In genomic region chrX:17377795-17378194, GRCh38 we compare ENCODE assay signal across 10 cellular contexts. TPM values are rescaled to one million over a fixed set of nuclear protein-coding genes. Genes with fewer than 3 reads are reported as not detected.
DNase-seq lines count a peak whose midpoint lies in the region; TF ChIP-seq lines count a peak whose summit lies in the region.
"Had no signal": no experiment of that assay in that cellular context is flagged by ENCODE, and none has a peak within 500 bp of the region (broad histone marks: within the 10 kb centered on the region; RNA-seq: fewer than 3 reads in every experiment).

No MANE protein-coding gene starts in this region.

- no peaks in the 10 kb centered on the region for H3K4me1 ChIP-seq in mesendoderm (ENCODE audit: control insufficient read depth, low read depth, low read length)
- no peaks in the 10 kb centered on the region for H3K4me1 ChIP-seq in vagina

- H3K36me3 Mint-ChIP-seq in activated T-helper 2 cell treated with anti-CD3 and anti-CD28 coated beads, Interferon-gamma antibody, Interleukin-2, Interleukin-4, amounts not matched to agents 10 μg/mL and 5 μg/mL and 100 μg/mL, durations not matched to agents 14 hours and 24 hours and 36 hours (ENCODE audit: low read depth), result no peaks in the 10 kb centered on the region

- H3K27me3 ChIP-seq in brain microvascular endothelial cell (replicated peaks), result no peaks in the 10 kb centered on the region
- H3K27me3 ChIP-seq in mesendoderm (ENCODE audit: insufficient read depth, low read length, poor library complexity), result no peaks in the 10 kb centered on the region
- no peaks in the 10 kb centered on the region for H3K27me3 ChIP-seq in vagina

- no peak overlapping the region for H3K4me3 Mint-ChIP-seq in activated T-helper 2 cell treated with anti-CD3 and anti-CD28 coated beads, Interferon-gamma antibody, Interleukin-2, Interleukin-4, amounts not matched to agents 10 μg/mL and 5 μg/mL and 100 μg/mL, durations not matched to agents 14 hours and 24 hours and 36 hours (ENCODE audit: low read depth)

- no peaks in the 10 kb centered on the region for H3K36me3 ChIP-seq in brain microvascular endothelial cell (replicated peaks)
- H3K36me3 ChIP-seq in mesendoderm (ENCODE audit: control insufficient read depth, insufficient read depth, low read length), result no peaks in the 10 kb centered on the region
- H3K36me3 ChIP-seq in vagina, result no peaks in the 10 kb centered on the region

- H3K79me2 ChIP-seq in mesendoderm (ENCODE audit: control insufficient read depth, insufficient read depth, low read length), result no peaks in the 10 kb centered on the region

- H3K56ac ChIP-seq in mesendoderm (ENCODE audit: low read length), result peak overlapping the region; percentile 42

- intact Hi-C loops in vagina (cut with DNase I), result loop anchor here (5.0 kb wide), 1 partner anchor 145 kb away; no protein-coding TSS in a partner anchor
- intact Hi-C loops in activated T-helper 2 cell treated with anti-CD3 and anti-CD28 coated beads, Interferon-gamma antibody, Interleukin-2, Interleukin-4, amounts not matched to agents 10 μg/mL and 5 μg/mL and 100 μg/mL, durations not matched to agents 14 hours and 24 hours and 36 hours (cut with micrococcal nuclease), result no loop called here

- no peak overlapping the region for H4K8ac ChIP-seq in mesendoderm (ENCODE audit: low read depth, low read length)

- H3K79me1 ChIP-seq in mesendoderm (ENCODE audit: low read length), result no peaks in the 10 kb centered on the region

- peak overlapping the region; percentile 34 for H3K9ac ChIP-seq in mesendoderm (ENCODE audit: low read length)

- H3K27ac Mint-ChIP-seq in activated T-helper 2 cell treated with anti-CD3 and anti-CD28 coated beads, Interferon-gamma antibody, Interleukin-2, Interleukin-4, amounts not matched to agents 10 μg/mL and 5 μg/mL and 100 μg/mL, durations not matched to agents 14 hours and 24 hours and 36 hours, result no peak overlapping the region

- peak overlapping the region; percentile 66 for H3K4me3 ChIP-seq in brain microvascular endothelial cell (ENCODE audit: low read depth, low read length)
- H3K4me3 ChIP-seq in mesendoderm (ENCODE audit: low read length), result no peak overlapping the region
- H3K4me3 ChIP-seq in vagina, result peak overlapping the region; percentile 47 to 62

- no peak overlapping the region for H4K5ac ChIP-seq in mesendoderm (ENCODE audit: low read length)

- peak overlapping the region; percentile 11 for H3K4me2 ChIP-seq in mesendoderm (ENCODE audit: low read length)

- no peak for TF ChIP-seq POLR2A in vagina (IDR thresholded peaks at IDR 0.05)

- no peaks in the 10 kb centered on the region for H3K9me3 ChIP-seq in vagina

- H2BK15ac ChIP-seq in mesendoderm (replicated peaks; ENCODE audit: low read depth), result no peak overlapping the region

- peaks cover 29% of the 10 kb centered on the region for H3K27me3 Mint-ChIP-seq in activated T-helper 2 cell treated with anti-CD3 and anti-CD28 coated beads, Interferon-gamma antibody, Interleukin-2, Interleukin-4, amounts not matched to agents 10 μg/mL and 5 μg/mL and 100 μg/mL, durations not matched to agents 14 hours and 24 hours and 36 hours (ENCODE audit: low read depth)

- H3K4me1 Mint-ChIP-seq in activated T-helper 2 cell treated with anti-CD3 and anti-CD28 coated beads, Interferon-gamma antibody, Interleukin-2, Interleukin-4, amounts not matched to agents 10 μg/mL and 5 μg/mL and 100 μg/mL, durations not matched to agents 14 hours and 24 hours and 36 hours (ENCODE audit: low read depth), result peaks cover 7% of the 10 kb centered on the region

- H3K18ac ChIP-seq in mesendoderm (ENCODE audit: low read length), result no peak overlapping the region

- no CpG with 5 or more reads among the region's 9 CpGs for WGBS in mesendoderm (ENCODE audit: extremely low coverage, insufficient coverage, low lambda C conversion rate)

- TF ChIP-seq CTCF in brain microvascular endothelial cell (IDR thresholded peaks at IDR 0.05; ENCODE audit: low read depth, low read length, missing control alignments) (no peak), vagina (IDR thresholded peaks at IDR 0.05) (no peak)

- H3K23ac ChIP-seq in mesendoderm (ENCODE audit: low read length), result no peak overlapping the region

- no peak overlapping the region for H2BK5ac ChIP-seq in mesendoderm (ENCODE audit: low read length)

- H3K9me3 Mint-ChIP-seq in activated T-helper 2 cell treated with anti-CD3 and anti-CD28 coated beads, Interferon-gamma antibody, Interleukin-2, Interleukin-4, amounts not matched to agents 10 μg/mL and 5 μg/mL and 100 μg/mL, durations not matched to agents 14 hours and 24 hours and 36 hours, result peaks cover 9% of the 10 kb centered on the region

- in situ Hi-C loops in brain microvascular endothelial cell (cut with HindIII; ENCODE audit: low pct_ligation_motif_present, low sequenced_read_pairs), result no loop called here

- DNase-seq in stimulated activated CD4-positive, alpha-beta T cell treated with anti-CD3 and anti-CD28 coated beads, Interleukin-15, amount 100 ng/mL, for 24 hours, result peak; percentile 60
- DNase-seq in stimulated activated CD4-positive, alpha-beta T cell treated with anti-CD3 and anti-CD28 coated beads, Interleukin-12 subunit alpha, Interleukin-12 subunit beta, amount 100 ng/mL, for 4 hours, result no peak
- DNase-seq in brain microvascular endothelial cell, result no peak
- DNase-seq in mesendoderm, result peak; percentile 14
- DNase-seq in vagina (ENCODE audit: extremely low spot score in 2 of 2), result no peak
- no peak for DNase-seq in CD1c-positive myeloid dendritic cell (ENCODE audit: extremely low spot score)
- no peak for DNase-seq in C1 segment of cervical spinal cord (lab: John Stamatoyannopoulos, UW)
- no peak for DNase-seq in activated T-helper 2 cell treated with anti-CD3 and anti-CD28 coated beads, Interferon-gamma antibody, Interleukin-2, Interleukin-4, amounts not matched to agents 10 μg/mL and 5 μg/mL and 100 μg/mL, durations not matched to agents 14 hours and 24 hours and 36 hours (ENCODE audit: low spot score)
- DNase-seq: KG1, midbrain had no signal

- no peak overlapping the region for H3K27ac ChIP-seq in brain microvascular endothelial cell
- no peak overlapping the region for H3K27ac ChIP-seq in mesendoderm (ENCODE audit: low read depth, low read length)
- no peak overlapping the region for H3K27ac ChIP-seq in vagina

- no peak overlapping the region for H2AK5ac ChIP-seq in mesendoderm (ENCODE audit: low read length)

- no peak overlapping the region for H2BK120ac ChIP-seq in mesendoderm (ENCODE audit: low read depth, low read length)

- no peak overlapping the region for H3K4ac ChIP-seq in mesendoderm (ENCODE audit: low read depth, low read length)

RNA-seq across cellular contexts. Expression of gene NHS, which starts 2.8 kb away (rescaled TPM):
- 3.4 TPM for polyA plus RNA-seq in mesendoderm (2013, experiment 1 of 2)
- polyA plus RNA-seq in mesendoderm (2013, experiment 2 of 2), result 3.2 TPM
- total RNA-seq in vagina, result 8.3 TPM
- 3.8 and 8.3 TPM in 2 replicates for total RNA-seq in activated T-helper 2 cell treated with anti-CD3 and anti-CD28 coated beads, Interferon-gamma antibody, Interleukin-2, Interleukin-4, amounts not matched to agents 10 μg/mL and 5 μg/mL and 100 μg/mL, durations not matched to agents 14 hours and 24 hours and 36 hours

Comparison
In these comparisons a context has a peak if more than half of its experiments do, and no peak if none do; other contexts are left out.
1. DNase-seq: peak in stimulated activated CD4-positive, alpha-beta T cell treated with anti-CD3 and anti-CD28 coated beads, Interleukin-15, amount 100 ng/mL, for 24 hours (single experiment) and mesendoderm (single experiment); none in stimulated activated CD4-positive, alpha-beta T cell treated with anti-CD3 and anti-CD28 coated beads, Interleukin-12 subunit alpha, Interleukin-12 subunit beta, amount 100 ng/mL, for 4 hours (single experiment), brain microvascular endothelial cell (single experiment), vagina (0 of 2), CD1c-positive myeloid dendritic cell (single experiment), C1 segment of cervical spinal cord (0 of 14) and activated T-helper 2 cell treated with anti-CD3 and anti-CD28 coated beads, Interferon-gamma antibody, Interleukin-2, Interleukin-4, amounts not matched to agents 10 μg/mL and 5 μg/mL and 100 μg/mL, durations not matched to agents 14 hours and 24 hours and 36 hours (single experiment).